In genomic region chr6:38720295-38720694, GRCh38 we compare ENCODE assay signal across 12 cellular contexts. TPM values are rescaled to one million over a fixed set of nuclear protein-coding genes. Genes with fewer than 3 reads are reported as not detected.
DNase-seq lines count a peak whose midpoint lies in the region; ATAC-seq and TF ChIP-seq lines count a peak whose summit lies in the region.
"Had no signal": no experiment of that assay in that cellular context is flagged by ENCODE, and none has a peak within 500 bp of the region (broad histone marks: within the 10 kb centered on the region; RNA-seq: fewer than 3 reads in every experiment).

No MANE protein-coding gene starts in this region.

- intact Hi-C loops in A673 (cut with micrococcal nuclease; ENCODE audit: unreplicated experiment) (no loop called here), right cardiac atrium (cut with DNase I) (no loop called here)
- intact Hi-C loops in activated T-helper 2 cell treated with anti-CD3 and anti-CD28 coated beads, Interferon-gamma antibody, Interleukin-2, Interleukin-4, amounts not matched to agents 10 μg/mL and 5 μg/mL and 100 μg/mL, durations not matched to agents 14 hours and 24 hours and 36 hours (cut with micrococcal nuclease), result no loop called here

- H3K27me3 ChIP-seq in A673 (replicated peaks; ENCODE audit: insufficient read depth, low read depth, low read length, poor library complexity) (peaks cover 20% of the 10 kb centered on the region), GM23338 (ENCODE audit: insufficient read depth) (peaks cover 16% of the 10 kb centered on the region), hepatocyte (no peaks in the 10 kb centered on the region), right cardiac atrium (ENCODE audit: control insufficient read depth, insufficient read depth) (peaks cover 3% of the 10 kb centered on the region)

- H3K4me3 ChIP-seq in A673 (ENCODE audit: low read depth, low read length, poor library complexity, severe bottlenecking), result no peak overlapping the region
- H3K4me3 ChIP-seq in GM23338, result no peak overlapping the region
- no peak overlapping the region for H3K4me3 ChIP-seq in hepatocyte
- H3K4me3 ChIP-seq in right cardiac atrium (ENCODE audit: low read length), result no peak overlapping the region
- H3K4me3 ChIP-seq: smooth muscle cell had no signal

- 11% methylated on average over 2 of the region's 2 CpGs for WGBS in hepatocyte (ENCODE audit: low lambda C conversion rate, missing lambda C conversion rate)
- 12% methylated on average over 2 of the region's 2 CpGs for WGBS in right cardiac atrium

- H3K4me1 ChIP-seq in A673 (ENCODE audit: insufficient read depth, low read length, poor library complexity, severe bottlenecking) (peaks cover under 1% of the 10 kb centered on the region), GM23338 (ENCODE audit: insufficient read depth) (no peaks in the 10 kb centered on the region; the same call in 1 of the 2 replicates), hepatocyte (ENCODE audit: insufficient read depth) (no peaks in the 10 kb centered on the region), right cardiac atrium (ENCODE audit: control insufficient read depth, insufficient read depth, low read length) (no peaks in the 10 kb centered on the region)

- H3K36me3 ChIP-seq in A673 (ENCODE audit: insufficient read depth, low read length, poor library complexity, severe bottlenecking), result no peaks in the 10 kb centered on the region
- no peaks in the 10 kb centered on the region for H3K36me3 ChIP-seq in GM23338 (ENCODE audit: insufficient read depth)
- no peaks in the 10 kb centered on the region for H3K36me3 ChIP-seq in hepatocyte (replicated peaks; ENCODE audit: insufficient read depth, low read depth)

- H3K79me2 ChIP-seq in GM23338 (replicated peaks; ENCODE audit: insufficient read depth), result no peaks in the 10 kb centered on the region
- H3K79me2 ChIP-seq in hepatocyte, result no peaks in the 10 kb centered on the region

- TF ChIP-seq CTCF in A673 (conservative IDR thresholded peaks at IDR 0.05; ENCODE audit: low read depth, low read length), result peak; percentile 26; the same call in 1 of the 2 replicates
- peak; percentile 62 to 73 for TF ChIP-seq CTCF in GM23338 (conservative IDR thresholded peaks at IDR 0.05; ENCODE audit: low read depth in 2 of 2)
- TF ChIP-seq CTCF in hepatocyte (IDR thresholded peaks at IDR 0.05; ENCODE audit: poor library complexity), result peak; percentile 21

- DNase-seq in A673 (ENCODE audit: low spot score) (peak; percentile 19), GM23338 (ENCODE audit: low spot score) (peak; percentile 74), RKO (ENCODE audit: low spot score) (peak; percentile 43), hepatocyte (ENCODE audit: low spot score) (no peak), DMS114 treated with DMSO at 0.1 percent for 48 hours (lab: John Stamatoyannopoulos, UW; ENCODE audit: unreplicated experiment) (no peak), right cardiac atrium (no peak), T-helper 1 cell (no peak)
- DNase-seq in activated T-helper 2 cell treated with anti-CD3 and anti-CD28 coated beads, Interferon-gamma antibody, Interleukin-2, Interleukin-4, amounts not matched to agents 10 μg/mL and 5 μg/mL and 100 μg/mL, durations not matched to agents 14 hours and 24 hours and 36 hours (ENCODE audit: low spot score), result no peak
- DNase-seq: activated CD4-positive, alpha-beta T cell treated with anti-CD3 and anti-CD28 coated beads, Interleukin-2, amount 50 U/mL, for 1 hour; NCI-H2107 had no signal

- H3K36me3 Mint-ChIP-seq in GM23338 (ENCODE audit: low read depth), result peaks cover 7% of the 10 kb centered on the region; the same call in 2 of the 3 replicates
- no peaks in the 10 kb centered on the region for H3K36me3 Mint-ChIP-seq in activated T-helper 2 cell treated with anti-CD3 and anti-CD28 coated beads, Interferon-gamma antibody, Interleukin-2, Interleukin-4, amounts not matched to agents 10 μg/mL and 5 μg/mL and 100 μg/mL, durations not matched to agents 14 hours and 24 hours and 36 hours (ENCODE audit: low read depth)

- H3K27ac ChIP-seq in A673 (ENCODE audit: low read depth, low read length, poor library complexity, severe bottlenecking) (no peak overlapping the region), GM23338 (ENCODE audit: low read depth) (no peak overlapping the region), hepatocyte (no peak overlapping the region), right cardiac atrium (ENCODE audit: low read length) (no peak overlapping the region)

- H3F3A ChIP-seq in GM23338 (replicated peaks; ENCODE audit: low read depth), result no peaks in the 10 kb centered on the region

- peaks cover 12% of the 10 kb centered on the region for H3K27me3 Mint-ChIP-seq in GM23338 (ENCODE audit: insufficient read depth, low read depth, poor library complexity)
- H3K27me3 Mint-ChIP-seq in activated T-helper 2 cell treated with anti-CD3 and anti-CD28 coated beads, Interferon-gamma antibody, Interleukin-2, Interleukin-4, amounts not matched to agents 10 μg/mL and 5 μg/mL and 100 μg/mL, durations not matched to agents 14 hours and 24 hours and 36 hours (ENCODE audit: low read depth), result peaks cover 25% of the 10 kb centered on the region

- no peak overlapping the region for H3K27ac Mint-ChIP-seq in GM23338
- no peak overlapping the region for H3K27ac Mint-ChIP-seq in activated T-helper 2 cell treated with anti-CD3 and anti-CD28 coated beads, Interferon-gamma antibody, Interleukin-2, Interleukin-4, amounts not matched to agents 10 μg/mL and 5 μg/mL and 100 μg/mL, durations not matched to agents 14 hours and 24 hours and 36 hours
- H3K27ac Mint-ChIP-seq: B cell had no signal

- H3K4me3 Mint-ChIP-seq in GM23338, result no peak overlapping the region
- no peak overlapping the region for H3K4me3 Mint-ChIP-seq in activated T-helper 2 cell treated with anti-CD3 and anti-CD28 coated beads, Interferon-gamma antibody, Interleukin-2, Interleukin-4, amounts not matched to agents 10 μg/mL and 5 μg/mL and 100 μg/mL, durations not matched to agents 14 hours and 24 hours and 36 hours (ENCODE audit: low read depth)
- H3K4me3 Mint-ChIP-seq: B cell had no signal

- H3K9me3 Mint-ChIP-seq in GM23338, result peaks cover 5% of the 10 kb centered on the region; the same call in 1 of the 3 replicates
- peaks cover 5% of the 10 kb centered on the region for H3K9me3 Mint-ChIP-seq in activated T-helper 2 cell treated with anti-CD3 and anti-CD28 coated beads, Interferon-gamma antibody, Interleukin-2, Interleukin-4, amounts not matched to agents 10 μg/mL and 5 μg/mL and 100 μg/mL, durations not matched to agents 14 hours and 24 hours and 36 hours

- CTCF ChIA-PET in A673 (lab: Charles Lee), result interaction anchor here (0.7 kb wide), 1 partner anchor 978 kb away, joined by 3 read pairs; no protein-coding TSS in a partner anchor

- peak; percentile 89 for ATAC-seq in GM23338
- no peak for ATAC-seq in right cardiac atrium

- no peaks in the 10 kb centered on the region for H3K9me2 ChIP-seq in GM23338 (ENCODE audit: insufficient read depth)
- no peaks in the 10 kb centered on the region for H3K9me2 ChIP-seq in hepatocyte (replicated peaks; ENCODE audit: insufficient read depth)

- POLR2A ChIA-PET in A673 (lab: Charles Lee; ENCODE audit: low non-redundant PET), result no interaction called here

- H3K4me1 Mint-ChIP-seq in GM23338, result peaks cover under 1% of the 10 kb centered on the region; the same call in 2 of the 3 replicates
- peaks cover 10% of the 10 kb centered on the region for H3K4me1 Mint-ChIP-seq in activated T-helper 2 cell treated with anti-CD3 and anti-CD28 coated beads, Interferon-gamma antibody, Interleukin-2, Interleukin-4, amounts not matched to agents 10 μg/mL and 5 μg/mL and 100 μg/mL, durations not matched to agents 14 hours and 24 hours and 36 hours (ENCODE audit: low read depth)
- H3K4me1 Mint-ChIP-seq: B cell had no signal

- H3K9me3 ChIP-seq in A673 (ENCODE audit: low read depth, low read length, poor library complexity, severe bottlenecking), result no peaks in the 10 kb centered on the region
- H3K9me3 ChIP-seq in hepatocyte (ENCODE audit: low read depth), result no peaks in the 10 kb centered on the region
- H3K9me3 ChIP-seq in right cardiac atrium (ENCODE audit: control insufficient read depth, low read length), result no peaks in the 10 kb centered on the region

- H2AFZ ChIP-seq in GM23338, result peak overlapping the region; percentile 84; the same call in 1 of the 2 replicates
- no peak overlapping the region for H2AFZ ChIP-seq in hepatocyte

- no TSS peak for BruUV-seq in A673 (replicated peaks; lab: Mats Ljungman, UMichigan)

- H4K20me1 ChIP-seq in GM23338 (replicated peaks; ENCODE audit: insufficient read depth) (no peaks in the 10 kb centered on the region), hepatocyte (ENCODE audit: insufficient read depth, poor library complexity, severe bottlenecking) (no peaks in the 10 kb centered on the region)

- H3K4me2 ChIP-seq in GM23338 (no peak overlapping the region), hepatocyte (no peak overlapping the region)
- H3K4me2 ChIP-seq: smooth muscle cell had no signal

TF ChIP-seq in GM23338, 12 proteins besides CTCF, POLR2A, EP300 and RAD21 (continues in another document):
- TF ChIP-seq POLR2AphosphoS5 (IDR thresholded peaks at IDR 0.05; ENCODE audit: low read depth) (no peak), ZNF331 (CRISPR knock-in tag; IDR thresholded peaks at IDR 0.05; ENCODE audit: low read depth) (no peak), STAT1 (IDR thresholded peaks at IDR 0.05; ENCODE audit: unreplicated experiment) (no peak)

RNA-seq across cellular contexts. Expression of gene DNAH8, which starts 5.2 kb away (rescaled TPM):
- not detected in 2 replicates for total RNA-seq in A673 (2021)
- not detected in 2 replicates for total RNA-seq in GM23338 (2014; rRNA removed; shearing (Covaris generic))
- polyA plus RNA-seq in GM23338 (2016; fragmentation: Nextera tagmentation; extraction: Ambion mirVana), result 0.02 TPM in 1 of 2 replicates, not detected in the other
- 0.03 and 0.12 TPM in 2 replicates for total RNA-seq in hepatocyte
- polyA plus RNA-seq in hepatocyte, result 0.11 and 0.15 TPM in 2 replicates
- total RNA-seq in activated T-helper 2 cell treated with anti-CD3 and anti-CD28 coated beads, Interferon-gamma antibody, Interleukin-2, Interleukin-4, amounts not matched to agents 10 μg/mL and 5 μg/mL and 100 μg/mL, durations not matched to agents 14 hours and 24 hours and 36 hours, result 0.05 TPM in 1 of 2 replicates, not detected in the other
- not detected for total RNA-seq in right cardiac atrium
- not detected for polyA plus RNA-seq in right cardiac atrium
- total RNA-seq: smooth muscle cell had no signal
- polyA plus RNA-seq: smooth muscle cell had no signal

RNA-seq across cellular contexts. Expression of gene GLO1, which starts 17.4 kb away (rescaled TPM):
- total RNA-seq in A673 (2021) (183 and 188 TPM in 2 replicates), hepatocyte (157 and 170 TPM in 2 replicates), right cardiac atrium (10 to 100 TPM; 87.0 to 96.0 (median 88.0) TPM)
- 273 and 281 TPM in 2 replicates for total RNA-seq in GM23338 (2014; rRNA removed; shearing (Covaris generic))
- polyA plus RNA-seq in GM23338 (2016; fragmentation: Nextera tagmentation; extraction: Ambion mirVana) (224 and 273 TPM in 2 replicates), hepatocyte (110 and 137 TPM in 2 replicates), right cardiac atrium (109 TPM)
- total RNA-seq in activated T-helper 2 cell treated with anti-CD3 and anti-CD28 coated beads, Interferon-gamma antibody, Interleukin-2, Interleukin-4, amounts not matched to agents 10 μg/mL and 5 μg/mL and 100 μg/mL, durations not matched to agents 14 hours and 24 hours and 36 hours, result 129 and 134 TPM in 2 replicates

Comparison
In these comparisons a context has a peak if more than half of its experiments do, and no peak if none do; other contexts are left out.
1. DNase-seq: peak in A673 (single experiment), GM23338 (single experiment) and RKO (single experiment); none in hepatocyte (single experiment), activated T-helper 2 cell treated with anti-CD3 and anti-CD28 coated beads, Interferon-gamma antibody, Interleukin-2, Interleukin-4, amounts not matched to agents 10 μg/mL and 5 μg/mL and 100 μg/mL, durations not matched to agents 14 hours and 24 hours and 36 hours (single experiment), DMS114 treated with DMSO at 0.1 percent for 48 hours (single experiment), right cardiac atrium (0 of 3) and T-helper 1 cell (0 of 5).
2. Peak in every context shown above with its lines, with median percentiles within 50 percentile points of each other: CTCF ChIP-seq.